In genomic region chr7:127937066-127937680, GRCh38 we compare ENCODE assay signal across 24 cellular contexts.
"Had no signal": no experiment of that assay in that cellular context is flagged by ENCODE, and none has a peak within 500 bp of the region (broad histone marks: within the 10 kb centered on the region; RNA-seq: fewer than 3 reads in every experiment).

No MANE protein-coding gene starts in this region.

- H3K27ac ChIP-seq: gastroesophageal sphincter, heart left ventricle, tibial nerve, uterus had no signal

- H3K4me1 ChIP-seq: gastroesophageal sphincter, uterus had no signal

- H3K9me3 ChIP-seq: gastroesophageal sphincter, heart left ventricle, tibial nerve, uterus had no signal

- H3K36me3 ChIP-seq: uterus had no signal

- ATAC-seq: activated CD8-positive, alpha-beta memory T cell treated with anti-CD3 and anti-CD28 coated beads, Interleukin-2, amount 10 ng/mL, durations not matched to agents 7 days and 5 days; activated T-helper 17 cell treated with anti-CD3 and anti-CD28 coated beads, Interleukin-2, amount 50 U/mL, for 72 hours; esophagus mucosa; gastroesophageal sphincter; heart left ventricle; natural killer cell; T-cell had no signal

- H3K27me3 ChIP-seq: gastroesophageal sphincter, heart left ventricle, tibial nerve, uterus had no signal

- DNase-seq: activated B cell treated with CpG ODN at 0.5 μM for 24 hours; activated CD4-positive, alpha-beta memory T cell treated with anti-CD3 and anti-CD28 coated beads, Interleukin-2, amount 10 ng/mL, durations not matched to agents 7 days and 5 days; activated CD4-positive, alpha-beta T cell treated with anti-CD3 and anti-CD28 coated beads for 48 hours; activated CD8-positive, alpha-beta memory T cell treated with anti-CD3 and anti-CD28 coated beads, Interleukin-2, amount 10 ng/mL, durations not matched to agents 7 days and 5 days; activated naive CD4-positive, alpha-beta T cell treated with Interleukin-2 at 50 U/mL for 16 hours; activated naive CD8-positive, alpha-beta T cell treated with anti-CD3 and anti-CD28 coated beads, Interleukin-2, amount 10 ng/mL, durations not matched to agents 7 days and 5 days; activated T-cell treated with anti-CD3 and anti-CD28 coated beads, Interleukin-2, amount 50 U/mL, for 1 hour; cortex of kidney; heart left ventricle; mesenchymal stem cell; natural killer cell; nucleus accumbens; posterior cingulate gyrus; retina; stimulated activated CD4-positive, alpha-beta T cell treated with anti-CD3 and anti-CD28 coated beads, Interleukin-12 subunit alpha, Interleukin-12 subunit beta, amount 100 ng/mL, for 4 hours; stimulated activated CD4-positive, alpha-beta T cell treated with anti-CD3 and anti-CD28 coated beads, Interleukin-1b, Interleukin-23, amount 100 ng/mL, for 48 hours; stimulated activated CD8-positive, alpha-beta memory T cell treated with anti-CD3 and anti-CD28 coated beads, Interleukin-4, amount 100 ng/mL, for 48 hours; stimulated activated naive CD4-positive, alpha-beta T cell; T-cell; uterus had no signal

- H3K4me3 ChIP-seq: gastroesophageal sphincter, heart left ventricle, tibial nerve, uterus had no signal
